In the genomic region with DNA sequence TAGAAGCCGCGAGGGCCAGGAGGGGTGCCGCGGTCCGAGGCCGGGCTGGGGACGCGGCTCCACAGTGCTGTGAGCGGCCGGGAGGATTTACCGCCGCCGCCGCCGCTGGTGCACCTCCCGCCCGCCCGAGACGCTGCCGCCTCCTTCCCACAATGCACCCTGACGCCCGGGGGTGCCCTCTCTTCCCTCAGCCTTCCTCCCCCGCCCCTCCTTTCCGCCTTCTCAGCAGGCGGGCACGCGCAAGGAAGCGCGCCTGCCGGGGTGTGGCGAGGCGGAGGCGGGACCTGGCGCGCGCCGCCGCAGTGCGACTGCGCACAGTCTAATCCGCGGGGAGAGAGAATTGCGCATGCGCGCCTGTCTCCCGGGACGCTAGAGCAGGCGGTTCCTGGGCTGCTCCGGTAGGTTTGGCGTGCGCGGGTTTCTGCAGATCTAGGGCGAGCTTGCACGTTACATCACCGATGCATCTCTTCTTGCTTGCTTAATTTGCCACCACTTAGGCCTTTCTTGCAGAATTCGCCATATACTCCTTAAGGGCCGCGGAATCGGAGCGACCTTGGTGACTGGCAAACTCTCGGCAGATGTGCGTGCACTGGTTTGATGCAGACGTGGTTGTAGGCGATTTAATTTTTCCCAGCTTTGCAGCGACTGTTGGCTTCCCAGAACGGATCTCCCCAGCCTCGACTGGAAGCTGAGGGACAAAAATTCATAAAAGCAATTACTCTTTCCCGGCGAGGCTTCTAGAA, we compare ENCODE assay signal across 1 cellular context.
A peak's percentile ranks its signal among the peaks of the same experiment; 100 is the strongest.
TF ChIP-seq lines count a peak whose summit lies in the region.

Gene GVQW3 (plus strand): TSS at position 347 of the 743 bp plus-strand sequence. CDS start 506 bp downstream, outside the sequence.
A gene with protein sequence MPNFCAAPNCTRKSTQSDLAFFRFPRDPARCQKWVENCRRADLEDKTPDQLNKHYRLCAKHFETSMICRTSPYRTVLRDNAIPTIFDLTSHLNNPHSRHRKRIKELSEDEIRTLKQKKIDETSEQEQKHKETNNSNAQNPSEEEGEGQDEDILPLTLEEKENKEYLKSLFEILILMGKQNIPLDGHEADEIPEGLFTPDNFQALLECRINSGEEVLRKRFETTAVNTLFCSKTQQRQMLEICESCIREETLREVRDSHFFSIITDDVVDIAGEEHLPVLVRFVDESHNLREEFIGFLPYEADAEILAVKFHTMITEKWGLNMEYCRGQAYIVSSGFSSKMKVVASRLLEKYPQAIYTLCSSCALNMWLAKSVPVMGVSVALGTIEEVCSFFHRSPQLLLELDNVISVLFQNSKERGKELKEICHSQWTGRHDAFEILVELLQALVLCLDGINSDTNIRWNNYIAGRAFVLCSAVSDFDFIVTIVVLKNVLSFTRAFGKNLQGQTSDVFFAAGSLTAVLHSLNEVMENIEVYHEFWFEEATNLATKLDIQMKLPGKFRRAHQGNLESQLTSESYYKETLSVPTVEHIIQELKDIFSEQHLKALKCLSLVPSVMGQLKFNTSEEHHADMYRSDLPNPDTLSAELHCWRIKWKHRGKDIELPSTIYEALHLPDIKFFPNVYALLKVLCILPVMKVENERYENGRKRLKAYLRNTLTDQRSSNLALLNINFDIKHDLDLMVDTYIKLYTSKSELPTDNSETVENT (minus strand): TSS at position 156 of the 743 bp plus-strand sequence. CDS start 296 bp downstream, outside the sequence.

TF ChIP-seq in HepG2, 621 proteins besides CTCF, POLR2A, EP300 and RAD21 (continues in another document):
- peak; percentile 86 for TF ChIP-seq ZNF143 (CRISPR knock-in tag; IDR thresholded peaks at IDR 0.05)
- TF ChIP-seq RBM39 (IDR thresholded peaks at IDR 0.05; ENCODE audit: low read depth, low read length, poor library complexity, severe bottlenecking) = peak; percentile 63
- peak; percentile 48; the same call in 1 of the 2 replicates for TF ChIP-seq ZNF567 (CRISPR knock-in tag; IDR thresholded peaks at IDR 0.05; ENCODE audit: borderline replicate concordance)
- peak; percentile 40; the same call in 1 of the 2 replicates for TF ChIP-seq ZNF441 (CRISPR knock-in tag; IDR thresholded peaks at IDR 0.05; ENCODE audit: borderline replicate concordance)
- no peak; the same call in 1 of the 2 replicates for TF ChIP-seq ZNF746 (CRISPR knock-in tag; IDR thresholded peaks at IDR 0.05)
- peak; percentile 77; the same call in 1 of the 2 replicates for TF ChIP-seq GLI4 (CRISPR knock-in tag; IDR thresholded peaks at IDR 0.05; ENCODE audit: borderline replicate concordance)
- 0 out of 2 replicates have a peak, but pooled peaks have one; percentile 52 for TF ChIP-seq SRY (CRISPR knock-in tag; IDR thresholded peaks at IDR 0.05)
- TF ChIP-seq POLR2G (IDR thresholded peaks at IDR 0.05; ENCODE audit: low read depth, low read length) = peak; percentile 74
- peak; percentile 83; the same call in 1 of the 2 replicates for TF ChIP-seq CBX5 (CRISPR knock-in tag; IDR thresholded peaks at IDR 0.05; ENCODE audit: borderline replicate concordance)
- TF ChIP-seq ZNF646 (CRISPR knock-in tag; IDR thresholded peaks at IDR 0.05) = 0 out of 2 replicates have a peak, but pooled peaks have one; percentile 39
- TF ChIP-seq ISL2 (CRISPR knock-in tag; IDR thresholded peaks at IDR 0.05) = peak; percentile 50; the same call in 1 of the 2 replicates
- 0 out of 2 replicates have a peak, but pooled peaks have one; percentile 22 for TF ChIP-seq AHR (CRISPR knock-in tag; IDR thresholded peaks at IDR 0.05)
- peak; percentile 62; the same call in 1 of the 2 replicates for TF ChIP-seq RFXAP (CRISPR knock-in tag; IDR thresholded peaks at IDR 0.05; ENCODE audit: borderline replicate concordance)
- TF ChIP-seq, protein P1, sequence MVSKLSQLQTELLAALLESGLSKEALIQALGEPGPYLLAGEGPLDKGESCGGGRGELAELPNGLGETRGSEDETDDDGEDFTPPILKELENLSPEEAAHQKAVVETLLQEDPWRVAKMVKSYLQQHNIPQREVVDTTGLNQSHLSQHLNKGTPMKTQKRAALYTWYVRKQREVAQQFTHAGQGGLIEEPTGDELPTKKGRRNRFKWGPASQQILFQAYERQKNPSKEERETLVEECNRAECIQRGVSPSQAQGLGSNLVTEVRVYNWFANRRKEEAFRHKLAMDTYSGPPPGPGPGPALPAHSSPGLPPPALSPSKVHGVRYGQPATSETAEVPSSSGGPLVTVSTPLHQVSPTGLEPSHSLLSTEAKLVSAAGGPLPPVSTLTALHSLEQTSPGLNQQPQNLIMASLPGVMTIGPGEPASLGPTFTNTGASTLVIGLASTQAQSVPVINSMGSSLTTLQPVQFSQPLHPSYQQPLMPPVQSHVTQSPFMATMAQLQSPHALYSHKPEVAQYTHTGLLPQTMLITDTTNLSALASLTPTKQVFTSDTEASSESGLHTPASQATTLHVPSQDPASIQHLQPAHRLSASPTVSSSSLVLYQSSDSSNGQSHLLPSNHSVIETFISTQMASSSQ (IDR thresholded peaks at IDR 0.05; ENCODE audit: low read depth) = no peak
- TF ChIP-seq, protein P1 (CRISPR knock-in tag; IDR thresholded peaks at IDR 0.05; ENCODE audit: borderline replicate concordance) = no peak
- TF ChIP-seq, protein P2, sequence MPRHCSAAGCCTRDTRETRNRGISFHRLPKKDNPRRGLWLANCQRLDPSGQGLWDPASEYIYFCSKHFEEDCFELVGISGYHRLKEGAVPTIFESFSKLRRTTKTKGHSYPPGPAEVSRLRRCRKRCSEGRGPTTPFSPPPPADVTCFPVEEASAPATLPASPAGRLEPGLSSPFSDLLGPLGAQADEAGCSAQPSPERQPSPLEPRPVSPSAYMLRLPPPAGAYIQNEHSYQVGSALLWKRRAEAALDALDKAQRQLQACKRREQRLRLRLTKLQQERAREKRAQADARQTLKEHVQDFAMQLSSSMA (CRISPR knock-in tag; IDR thresholded peaks at IDR 0.05) = 0 out of 2 replicates have a peak, but pooled peaks have one; percentile 53
- TF ChIP-seq CREBL2 (CRISPR knock-in tag; IDR thresholded peaks at IDR 0.05; ENCODE audit: borderline replicate concordance) = 0 out of 2 replicates have a peak, but pooled peaks have one; percentile 49
- TF ChIP-seq, protein P3, sequence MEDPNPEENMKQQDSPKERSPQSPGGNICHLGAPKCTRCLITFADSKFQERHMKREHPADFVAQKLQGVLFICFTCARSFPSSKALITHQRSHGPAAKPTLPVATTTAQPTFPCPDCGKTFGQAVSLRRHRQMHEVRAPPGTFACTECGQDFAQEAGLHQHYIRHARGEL (CRISPR knock-in tag; IDR thresholded peaks at IDR 0.05) = 0 out of 2 replicates have a peak, but pooled peaks have one; percentile 55
- TF ChIP-seq KDM3A (CRISPR knock-in tag; IDR thresholded peaks at IDR 0.05; ENCODE audit: low read depth) = peak; percentile 91; the same call in 1 of the 2 replicates
- TF ChIP-seq FOXC1 (CRISPR knock-in tag; IDR thresholded peaks at IDR 0.05; ENCODE audit: borderline replicate concordance) = 0 out of 2 replicates have a peak, but pooled peaks have one; percentile 47
- TF ChIP-seq, protein P4, sequence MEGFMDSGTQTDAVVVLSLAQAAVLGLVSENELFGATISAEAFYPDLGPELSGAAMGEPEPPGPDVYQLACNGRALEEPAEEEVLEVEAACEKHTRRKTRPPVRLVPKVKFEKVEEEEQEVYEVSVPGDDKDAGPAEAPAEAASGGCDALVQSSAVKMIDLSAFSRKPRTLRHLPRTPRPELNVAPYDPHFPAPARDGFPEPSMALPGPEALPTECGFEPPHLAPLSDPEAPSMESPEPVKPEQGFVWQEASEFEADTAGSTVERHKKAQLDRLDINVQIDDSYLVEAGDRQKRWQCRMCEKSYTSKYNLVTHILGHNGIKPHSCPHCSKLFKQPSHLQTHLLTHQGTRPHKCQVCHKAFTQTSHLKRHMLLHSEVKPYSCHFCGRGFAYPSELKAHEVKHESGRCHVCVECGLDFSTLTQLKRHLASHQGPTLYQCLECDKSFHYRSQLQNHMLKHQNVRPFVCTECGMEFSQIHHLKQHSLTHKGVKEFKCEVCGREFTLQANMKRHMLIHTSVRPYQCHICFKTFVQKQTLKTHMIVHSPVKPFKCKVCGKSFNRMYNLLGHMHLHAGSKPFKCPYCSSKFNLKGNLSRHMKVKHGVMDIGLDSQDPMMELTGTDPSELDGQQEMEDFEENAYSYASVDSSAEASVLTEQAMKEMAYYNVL (CRISPR knock-in tag; IDR thresholded peaks at IDR 0.05; ENCODE audit: borderline replicate concordance) = no peak
- TF ChIP-seq BCL3 (CRISPR knock-in tag; IDR thresholded peaks at IDR 0.05) = 0 out of 2 replicates have a peak, but pooled peaks have one; percentile 37
- TF ChIP-seq, protein P5, sequence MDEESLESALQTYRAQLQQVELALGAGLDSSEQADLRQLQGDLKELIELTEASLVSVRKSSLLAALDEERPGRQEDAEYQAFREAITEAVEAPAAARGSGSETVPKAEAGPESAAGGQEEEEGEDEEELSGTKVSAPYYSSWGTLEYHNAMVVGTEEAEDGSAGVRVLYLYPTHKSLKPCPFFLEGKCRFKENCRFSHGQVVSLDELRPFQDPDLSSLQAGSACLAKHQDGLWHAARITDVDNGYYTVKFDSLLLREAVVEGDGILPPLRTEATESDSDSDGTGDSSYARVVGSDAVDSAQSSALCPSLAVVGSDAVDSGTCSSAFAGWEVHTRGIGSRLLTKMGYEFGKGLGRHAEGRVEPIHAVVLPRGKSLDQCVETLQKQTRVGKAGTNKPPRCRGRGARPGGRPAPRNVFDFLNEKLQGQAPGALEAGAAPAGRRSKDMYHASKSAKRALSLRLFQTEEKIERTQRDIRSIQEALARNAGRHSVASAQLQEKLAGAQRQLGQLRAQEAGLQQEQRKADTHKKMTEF (CRISPR knock-in tag; IDR thresholded peaks at IDR 0.05) = peak; percentile 67; the same call in 1 of the 2 replicates
- peak; percentile 84; the same call in 1 of the 2 replicates for TF ChIP-seq ZFP82 (CRISPR knock-in tag; IDR thresholded peaks at IDR 0.05; ENCODE audit: borderline replicate concordance)
- no peak for TF ChIP-seq TBX3 (IDR thresholded peaks at IDR 0.05; ENCODE audit: borderline replicate concordance)
- TF ChIP-seq HDAC2 (CRISPR knock-in tag; IDR thresholded peaks at IDR 0.05) = peak; percentile 61
